ENCODE assay signal across 8 cellular contexts in genomic region chr20:32358883-32359632, GRCh38. TPM values are rescaled to one million over a fixed set of nuclear protein-coding genes. Genes with fewer than 3 reads are reported as not detected.
DNase-seq lines count a peak whose midpoint lies in the region; ATAC-seq and TF ChIP-seq lines count a peak whose summit lies in the region.

No MANE protein-coding gene starts in this region.

- H4K20me1 ChIP-seq in neural cell (ENCODE audit: insufficient read depth) = no peaks in the 10 kb centered on the region

- peaks cover 46% of the 10 kb centered on the region for H3K4me1 ChIP-seq in stomach smooth muscle (ENCODE audit: control insufficient read depth, insufficient read depth, low read length)

- no peaks in the 10 kb centered on the region for H3K9me2 ChIP-seq in neural cell (ENCODE audit: insufficient read depth, low read length)

- TF ChIP-seq CTCF in GM10266 (IDR thresholded peaks at IDR 0.05; ENCODE audit: control insufficient read depth, insufficient read depth, low read depth, missing control alignments) (no peak), fibroblast of villous mesenchyme (IDR thresholded peaks at IDR 0.05; ENCODE audit: insufficient read depth, low read depth, low read length) (no peak), neural cell (IDR thresholded peaks at IDR 0.05; ENCODE audit: poor library complexity, severe bottlenecking) (no peak)

- no peaks in the 10 kb centered on the region for H3K27me3 ChIP-seq in neural cell (ENCODE audit: insufficient read depth, low read depth, low read length)
- no peaks in the 10 kb centered on the region for H3K27me3 ChIP-seq in stomach smooth muscle (ENCODE audit: control insufficient read depth in 1 of 2, insufficient read depth in 2 of 2, low read length in 2 of 2)

- no peaks in the 10 kb centered on the region for H3K36me3 ChIP-seq in neural cell (ENCODE audit: insufficient read depth, low read length)
- H3K36me3 ChIP-seq in stomach smooth muscle (ENCODE audit: control insufficient read depth in 2 of 2, insufficient read depth in 2 of 2, low read length in 2 of 2) = no peaks in the 10 kb centered on the region

- H3K9ac ChIP-seq in neural cell (ENCODE audit: low read length) (peak overlapping the region; percentile 90), stomach smooth muscle (ENCODE audit: low read length in 2 of 2) (peak overlapping the region; percentile 76 to 90)

- ATAC-seq in HG02870 (IDR thresholded peaks at IDR 0.05; ENCODE audit: unreplicated experiment) = no peak

- H3K9me3 ChIP-seq in neural cell (ENCODE audit: low read length) (no peaks in the 10 kb centered on the region), stomach smooth muscle (ENCODE audit: control insufficient read depth in 2 of 2, low read length in 2 of 2) (no peaks in the 10 kb centered on the region)

- no peak for TF ChIP-seq EP300 in neural cell (conservative IDR thresholded peaks at IDR 0.05; ENCODE audit: poor library complexity, severe bottlenecking)

- peak; percentile 24 for TF ChIP-seq RAD21 in neural cell (conservative IDR thresholded peaks at IDR 0.05)

- H3K4me3 ChIP-seq in fibroblast of villous mesenchyme (ENCODE audit: low read depth, low read length) (peak overlapping the region; percentile 87), neural cell (ENCODE audit: low read length) (peak overlapping the region; percentile 96), stomach smooth muscle (ENCODE audit: low read length in 2 of 2) (peak overlapping the region; percentile 91 to 95)

- H3K79me2 ChIP-seq in neural cell (replicated peaks; ENCODE audit: insufficient read depth, low read length) = peaks cover 49% of the 10 kb centered on the region

- DNase-seq in GM10266 (ENCODE audit: extremely low spot score) = peak; percentile 80
- DNase-seq in HK-2 (ENCODE audit: unreplicated experiment) = peak; percentile 80
- peak; percentile 78 for DNase-seq in RKO (ENCODE audit: low spot score)
- peak; percentile 59 for DNase-seq in activated effector memory CD4-positive, alpha-beta T cell treated with Interleukin-2 at 50 U/mL for 16 hours
- peak; percentile 64 for DNase-seq in fibroblast of villous mesenchyme (ENCODE audit: low read depth)

- peak overlapping the region; percentile 78 for H3K27ac ChIP-seq in neural cell (ENCODE audit: low read length)
- H3K27ac ChIP-seq in stomach smooth muscle (ENCODE audit: low read length) = peak overlapping the region; percentile 80

- H2AFZ ChIP-seq in neural cell (ENCODE audit: low read depth, low read length) = peak overlapping the region; percentile 37

- H3K4me2 ChIP-seq in neural cell (ENCODE audit: low read length) = peak overlapping the region; percentile 71

- H3F3A ChIP-seq in neural cell (ENCODE audit: insufficient read depth, low read length, poor library complexity, severe bottlenecking) = no peaks in the 10 kb centered on the region

TF ChIP-seq in neural cell, 6 proteins besides CTCF, POLR2A, EP300 and RAD21:
- TF ChIP-seq REST (IDR thresholded peaks at IDR 0.05; ENCODE audit: borderline replicate concordance) (peak; percentile 50), EZH2 (IDR thresholded peaks at IDR 0.05; ENCODE audit: borderline replicate concordance, insufficient read depth, low read length, poor library complexity, severe bottlenecking) (no peak), TAF1 (IDR thresholded peaks at IDR 0.05; ENCODE audit: low read depth) (no peak), MXI1 (conservative IDR thresholded peaks at IDR 0.05; ENCODE audit: poor library complexity, severe bottlenecking) (peak; percentile 49)

RNA-seq across cellular contexts. Expression of gene ASXL1, which starts 0.9 kb away (rescaled TPM):
- 48.0 and 61.7 TPM in 2 replicates for total RNA-seq in fibroblast of villous mesenchyme
- 45.9 and 49.1 TPM in 2 replicates for polyA plus RNA-seq in neural cell
- polyA minus RNA-seq in neural cell = 73.3 and 87.1 TPM in 2 replicates
